8 cellular contexts compared by ENCODE assay signal in the genomic region with DNA sequence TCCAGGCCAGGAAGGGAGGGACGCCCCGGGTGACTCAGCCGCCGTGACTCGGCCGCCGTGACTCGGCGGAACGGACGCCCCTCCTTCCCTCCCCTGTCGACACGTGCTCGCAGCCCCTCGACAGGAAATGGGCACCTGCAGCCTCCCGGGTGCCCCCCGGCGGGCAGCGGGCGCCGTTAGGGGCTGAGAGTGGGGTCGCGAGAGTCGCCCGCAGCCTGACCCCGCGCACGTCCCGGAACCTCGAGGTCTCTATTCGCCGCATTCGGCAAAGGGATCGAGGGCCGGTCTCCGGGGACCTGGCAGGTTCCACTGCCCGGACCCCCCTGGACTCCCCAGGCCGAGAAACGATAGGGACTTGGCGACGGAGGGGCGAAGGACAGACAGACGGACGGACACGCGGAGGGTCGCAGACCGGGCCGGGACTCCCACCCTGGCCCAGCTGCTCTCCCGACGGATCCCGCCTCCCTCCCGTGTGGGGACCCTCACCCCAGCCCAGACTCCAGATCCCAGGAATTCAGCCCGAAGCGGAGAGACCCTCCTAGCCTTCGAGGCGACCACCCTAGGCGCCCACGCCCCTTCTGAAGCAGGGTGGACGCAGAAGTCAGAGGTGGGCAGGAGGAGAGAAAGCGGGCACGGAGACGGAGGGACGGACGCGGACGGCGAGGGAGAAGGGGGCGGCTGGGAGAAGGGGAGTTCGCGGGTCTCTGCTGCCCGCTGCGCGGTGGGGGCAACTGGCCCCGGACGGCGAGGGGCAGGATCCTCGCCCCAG. TPM values are rescaled to one million over a fixed set of nuclear protein-coding genes. Genes with fewer than 3 reads are reported as not detected.
DNase-seq lines count a peak whose midpoint lies in the region; ATAC-seq and TF ChIP-seq lines count a peak whose summit lies in the region.

No MANE protein-coding gene starts in this region.

- TF ChIP-seq CTCF in GM10248 (IDR thresholded peaks at IDR 0.05; ENCODE audit: control extremely low read depth, extremely low read depth, low read depth, missing control alignments) (no peak), OCI-LY7 (conservative IDR thresholded peaks at IDR 0.05; ENCODE audit: low read length) (no peak)

- peak overlapping the region; percentile 89 for H4K8ac ChIP-seq in trophoblast cell (ENCODE audit: low read depth, low read length)

- H3K9ac ChIP-seq in trophoblast cell (ENCODE audit: low read length): peak overlapping the region; percentile 1

- H3K36me3 ChIP-seq in OCI-LY7 (ENCODE audit: insufficient read depth, low read length) (no peaks in the 10 kb centered on the region), trophoblast cell (ENCODE audit: control insufficient read depth in 1 of 2, insufficient read depth in 2 of 2, low read length in 2 of 2) (peaks cover 0 to 5% of the 10 kb centered on the region in 2 experiments)

- no peaks in the 10 kb centered on the region for H3K9me2 ChIP-seq in OCI-LY7 (ENCODE audit: insufficient read depth, low read length)

- peak overlapping the region; percentile 80 for H3K4me2 ChIP-seq in OCI-LY7 (ENCODE audit: low read length)
- H3K4me2 ChIP-seq in trophoblast cell (ENCODE audit: low read length): peak overlapping the region; percentile 85

- peak overlapping the region; percentile 65 for H3K4me3 ChIP-seq in OCI-LY7 (ENCODE audit: low read depth, low read length, poor library complexity, severe bottlenecking)
- peak overlapping the region; percentile 61 for H3K4me3 ChIP-seq in trophoblast cell (ENCODE audit: low read depth, low read length)

- H3K79me1 ChIP-seq in trophoblast cell (ENCODE audit: low read length): peaks cover 20% of the 10 kb centered on the region

- peak overlapping the region; percentile 8 for H2BK5ac ChIP-seq in trophoblast cell (ENCODE audit: low read depth, low read length, poor library complexity)

- peak overlapping the region; percentile 21 for H2BK12ac ChIP-seq in trophoblast cell (ENCODE audit: low read length)

- H3K4me1 ChIP-seq in OCI-LY7 (ENCODE audit: insufficient read depth, low read length, poor library complexity, severe bottlenecking) (peaks cover 20% of the 10 kb centered on the region), trophoblast cell (ENCODE audit: control insufficient read depth in 1 of 2, insufficient read depth in 2 of 2, low read length in 2 of 2) (peaks cover 33 to 38% of the 10 kb centered on the region in 2 experiments)

- no peaks in the 10 kb centered on the region for H3K79me2 ChIP-seq in OCI-LY7 (ENCODE audit: insufficient read depth, low read depth, low read length)
- H3K79me2 ChIP-seq in trophoblast cell (ENCODE audit: control insufficient read depth, insufficient read depth, low read length, poor library complexity): peaks cover 8% of the 10 kb centered on the region

- H4K91ac ChIP-seq in trophoblast cell (ENCODE audit: low read depth, low read length): peak overlapping the region; percentile 90

- H3K18ac ChIP-seq in trophoblast cell (ENCODE audit: low read length): peak overlapping the region; percentile 81

- no peak overlapping the region for H3K27ac ChIP-seq in OCI-LY7 (ENCODE audit: low read depth, low read length, poor library complexity, severe bottlenecking)
- peak overlapping the region; percentile 32 for H3K27ac ChIP-seq in trophoblast cell (ENCODE audit: low read depth, low read length)

- H2BK120ac ChIP-seq in trophoblast cell (ENCODE audit: insufficient read depth, low read length, poor library complexity): peak overlapping the region; percentile 85

- intact Hi-C loops in OCI-LY7 (cut with micrococcal nuclease; ENCODE audit: unreplicated experiment): loop anchor here (2.0 kb wide), 1 partner anchor 19 kb away; a partner anchor contains a TSS

- no peak for ATAC-seq in HG03025 (IDR thresholded peaks at IDR 0.05; ENCODE audit: low FRiP score, unreplicated experiment)

- no peak overlapping the region for H3K23ac ChIP-seq in trophoblast cell (ENCODE audit: low read length)

- no CpG with 5 or more reads among the region's 78 CpGs for WGBS in trophoblast cell (ENCODE audit: extremely low coverage, insufficient coverage, insufficient read length)

- H3K14ac ChIP-seq in trophoblast cell (ENCODE audit: low read length): peak overlapping the region; percentile 56

- peak; percentile 58 for DNase-seq in GM10248 (ENCODE audit: extremely low spot score)
- DNase-seq in OCI-LY7 (ENCODE audit: low spot score): peak; percentile 19
- DNase-seq in activated T-helper 9 cell treated with anti-CD3 and anti-CD28 coated beads, Interleukin-2, amount 50 U/mL, for 16 hours (ENCODE audit: low read depth): peak; percentile 70
- peak; percentile 86 for DNase-seq in glomerular visceral epithelial cell (ENCODE audit: extremely low spot score)
- DNase-seq in trophoblast cell: peak; percentile 46 to 61
- no peak for DNase-seq in NCI-H146 (lab: John Stamatoyannopoulos, UW)
- DNase-seq in NCI-H510A treated with DMSO at 0.1 percent for 48 hours (lab: John Stamatoyannopoulos, UW): no peak

- H4K20me1 ChIP-seq in OCI-LY7 (ENCODE audit: insufficient read depth, low read length): no peaks in the 10 kb centered on the region

- H2AFZ ChIP-seq in OCI-LY7 (ENCODE audit: low read length) (no peak overlapping the region), trophoblast cell (ENCODE audit: insufficient read depth, low read length, poor library complexity) (peak overlapping the region; percentile 38)

- CTCF ChIA-PET in GM10248 (lab: Yijun Ruan, JAX): interaction anchor here (1.6 to 14.6 kb wide), 6 partner anchors 8 to 120 kb away, joined by 4 to 199 read pairs (median 20); a partner anchor contains a TSS
- CTCF ChIA-PET in OCI-LY7 (lab: Charles Lee; ENCODE audit: unreplicated experiment): no interaction called here

- peak overlapping the region; percentile 49 for H4K12ac ChIP-seq in trophoblast cell (ENCODE audit: low read depth, low read length)

- H3K9me3 ChIP-seq in OCI-LY7 (ENCODE audit: low read length) (no peaks in the 10 kb centered on the region), trophoblast cell (ENCODE audit: insufficient read depth, low read depth, low read length) (no peaks in the 10 kb centered on the region)

- POLR2A ChIA-PET in GM10248 (lab: Yijun Ruan, JAX): interaction anchor here (2.3 kb wide), 1 partner anchor 9 kb away, joined by 10 read pairs; a partner anchor contains a TSS
- POLR2A ChIA-PET in OCI-LY7 (lab: Charles Lee): no interaction called here

- H3K4ac ChIP-seq in trophoblast cell (ENCODE audit: low read depth, low read length): peak overlapping the region; percentile 26

- H2AK5ac ChIP-seq in trophoblast cell (ENCODE audit: low read length): peak overlapping the region; percentile 27

- H3K27me3 ChIP-seq in trophoblast cell (ENCODE audit: insufficient read depth, low read length): peaks cover 13% of the 10 kb centered on the region

- no TSS peak for BruUV-seq in OCI-LY7 (replicated peaks; lab: Mats Ljungman, UMichigan)

RNA-seq across cellular contexts. Expression of a gene that starts 0.6 kb away (rescaled TPM):
- 0.88 TPM in 1 of 2 replicates, not detected in the other for total RNA-seq in OCI-LY7 (2014; rRNA removed; shearing (Covaris generic))
- total RNA-seq in OCI-LY7 (2022): 0.52 TPM in 1 of 2 replicates, not detected in the other
- polyA plus RNA-seq in trophoblast cell (2013): 26.9 and 28.4 TPM in 2 replicates

RNA-seq across cellular contexts. Expression of a gene that starts 9.1 kb away (rescaled TPM):
- 72.7 and 76.7 TPM in 2 replicates for total RNA-seq in OCI-LY7 (2014; rRNA removed; shearing (Covaris generic))
- total RNA-seq in OCI-LY7 (2022): 49.0 and 64.1 TPM in 2 replicates
- 4.9 and 5.3 TPM in 2 replicates for polyA plus RNA-seq in trophoblast cell (2013)

RNA-seq across cellular contexts. Expression of a gene that starts 11.3 kb away (rescaled TPM):
- 133 and 184 TPM in 2 replicates for total RNA-seq in OCI-LY7 (2014; rRNA removed; shearing (Covaris generic))
- 89.4 and 97.3 TPM in 2 replicates for total RNA-seq in OCI-LY7 (2022)
- 72.1 and 73.5 TPM in 2 replicates for polyA plus RNA-seq in trophoblast cell (2013)

RNA-seq across cellular contexts. Expression of a gene that starts 19.3 kb away (rescaled TPM):
- total RNA-seq in OCI-LY7 (2014; rRNA removed; shearing (Covaris generic)): 10.7 and 11.7 TPM in 2 replicates
- 26.2 and 28.1 TPM in 2 replicates for total RNA-seq in OCI-LY7 (2022)
- 25.5 and 26.0 TPM in 2 replicates for polyA plus RNA-seq in trophoblast cell (2013)

RNA-seq across cellular contexts. Expression of a gene that starts 19.7 kb away (rescaled TPM):
- total RNA-seq in OCI-LY7 (2014; rRNA removed; shearing (Covaris generic)): 93.2 and 110 TPM in 2 replicates
- 68.2 and 81.2 TPM in 2 replicates for total RNA-seq in OCI-LY7 (2022)
- polyA plus RNA-seq in trophoblast cell (2013): 104 and 107 TPM in 2 replicates

Comparison
In these comparisons a context has a peak if more than half of its experiments do, and no peak if none do; other contexts are left out.
1. DNase-seq: peak in GM10248 (single experiment), OCI-LY7 (single experiment), activated T-helper 9 cell treated with anti-CD3 and anti-CD28 coated beads, Interleukin-2, amount 50 U/mL, for 16 hours (single experiment), glomerular visceral epithelial cell (single experiment) and trophoblast cell (2 of 2); none in NCI-H146 (single experiment) and NCI-H510A treated with DMSO at 0.1 percent for 48 hours (single experiment).